ENCODE assay signal across 12 cellular contexts in genomic region chr9:134340475-134341186, GRCh38. TPM values are rescaled to one million over a fixed set of nuclear protein-coding genes. Genes with fewer than 3 reads are reported as not detected.
A peak's percentile ranks its signal among the peaks of the same experiment; 100 is the strongest.
DNase-seq lines count a peak whose midpoint lies in the region; ATAC-seq and TF ChIP-seq lines count a peak whose summit lies in the region.
"Had no signal": no experiment of that assay in that cellular context is flagged by ENCODE, and none has a peak within 500 bp of the region (broad histone marks: within the 10 kb centered on the region; RNA-seq: fewer than 3 reads in every experiment).

No MANE protein-coding gene starts in this region.

- no peak overlapping the region for H3K27ac Mint-ChIP-seq in CD14-positive monocyte
- no peak overlapping the region for H3K27ac Mint-ChIP-seq in activated T-cell treated with anti-CD3 and anti-CD28 coated beads, Interleukin-2, amount 50 U/mL, for 72 hours
- H3K27ac Mint-ChIP-seq: memory B cell had no signal

- WGBS in psoas muscle, 3 donors, result 41 to 55% (median 47%) methylated on average over 27 to 28 of the region's 28 CpGs

- H3K4me1 ChIP-seq in left ventricle myocardium inferior, result peaks cover 100% of the 10 kb centered on the region
- H3K4me1 ChIP-seq in psoas muscle, result peaks cover 94% of the 10 kb centered on the region

- H3K36me3 Mint-ChIP-seq in CD14-positive monocyte, result peaks cover 13 to 22% of the 10 kb centered on the region in 2 donors
- H3K36me3 Mint-ChIP-seq in activated T-cell treated with anti-CD3 and anti-CD28 coated beads, Interleukin-2, amount 50 U/mL, for 72 hours (ENCODE audit: insufficient read depth in 2 of 2), result no peaks in the 10 kb centered on the region
- H3K36me3 Mint-ChIP-seq: memory B cell had no signal

- peaks cover 32% of the 10 kb centered on the region for H3K4me1 Mint-ChIP-seq in CD14-positive monocyte
- peaks cover 10% of the 10 kb centered on the region for H3K4me1 Mint-ChIP-seq in activated T-cell treated with anti-CD3 and anti-CD28 coated beads, Interleukin-2, amount 50 U/mL, for 72 hours (ENCODE audit: low read depth)

- H3K27ac ChIP-seq in left ventricle myocardium inferior (replicated peaks) (peak overlapping the region; percentile 88), psoas muscle (peak overlapping the region; percentile 72)

- DNase-seq in CD14-positive monocyte (ENCODE audit: low spot score) (peak; percentile 65), UCSD-AML1 (lab: John Stamatoyannopoulos, UW; ENCODE audit: unreplicated experiment) (peak; percentile 71), left ventricle myocardium inferior (peak; percentile 67), psoas muscle (no peak), NCI-H2227 (lab: John Stamatoyannopoulos, UW; ENCODE audit: unreplicated experiment) (no peak), NCI-H146 treated with DMSO at 0.1 percent for 48 hours (lab: John Stamatoyannopoulos, UW; ENCODE audit: unreplicated experiment) (no peak)
- no peak for DNase-seq in activated T-cell treated with anti-CD3 and anti-CD28 coated beads, Interleukin-2, amount 50 U/mL, for 72 hours
- DNase-seq: foreskin fibroblast, NCI-H1092 treated with DMSO at 0.1 percent for 48 hours, NCI-H774 had no signal

- peak overlapping the region; percentile 51 to 68 for H3K4me3 Mint-ChIP-seq in CD14-positive monocyte
- H3K4me3 Mint-ChIP-seq in activated T-cell treated with anti-CD3 and anti-CD28 coated beads, Interleukin-2, amount 50 U/mL, for 72 hours, result no peak overlapping the region
- H3K4me3 Mint-ChIP-seq: memory B cell had no signal

- intact Hi-C loops in CD14-positive monocyte (cut with micrococcal nuclease) (loop anchor here (2.0 to 5.0 kb wide), 3 partner anchors 16 to 67 kb away; no protein-coding TSS in a partner anchor), left ventricle myocardium inferior (cut with micrococcal nuclease) (no loop called here), psoas muscle (cut with DNase I) (no loop called here)

- peaks cover 0 to 6% (median 2%) of the 10 kb centered on the region in 3 donors for H3K27me3 Mint-ChIP-seq in CD14-positive monocyte (ENCODE audit: low read depth in 3 of 3)
- no peaks in the 10 kb centered on the region for H3K27me3 Mint-ChIP-seq in activated T-cell treated with anti-CD3 and anti-CD28 coated beads, Interleukin-2, amount 50 U/mL, for 72 hours (ENCODE audit: low read depth)
- H3K27me3 Mint-ChIP-seq: memory B cell had no signal

- H3K9me3 ChIP-seq in left ventricle myocardium inferior (replicated peaks) (no peaks in the 10 kb centered on the region), psoas muscle (no peaks in the 10 kb centered on the region)

- ATAC-seq in psoas muscle (peak in 3 of 4 donors; percentile 9 to 33 (median 10)), GM21723 (IDR thresholded peaks at IDR 0.05; ENCODE audit: unreplicated experiment) (no peak)
- ATAC-seq in activated T-cell treated with anti-CD3 and anti-CD28 coated beads, Interleukin-2, amount 50 U/mL, for 72 hours (replicated peaks in 1 of 2), result no peak

- TF ChIP-seq CTCF in CD14-positive monocyte (IDR thresholded peaks at IDR 0.05), result no peak
- no peak for TF ChIP-seq CTCF in left ventricle myocardium inferior (IDR thresholded peaks at IDR 0.05; ENCODE audit: borderline replicate concordance)
- TF ChIP-seq CTCF in psoas muscle (IDR thresholded peaks at IDR 0.05), result no peak

- no peaks in the 10 kb centered on the region for H3K9me3 Mint-ChIP-seq in CD14-positive monocyte
- no peaks in the 10 kb centered on the region for H3K9me3 Mint-ChIP-seq in activated T-cell treated with anti-CD3 and anti-CD28 coated beads, Interleukin-2, amount 50 U/mL, for 72 hours
- H3K9me3 Mint-ChIP-seq: memory B cell had no signal

- H3K27me3 ChIP-seq in left ventricle myocardium inferior (ENCODE audit: low read depth), result no peaks in the 10 kb centered on the region
- no peaks in the 10 kb centered on the region for H3K27me3 ChIP-seq in psoas muscle (ENCODE audit: insufficient read depth in 3 of 3, low read length in 2 of 3)

- H3K36me3 ChIP-seq in left ventricle myocardium inferior, result no peaks in the 10 kb centered on the region
- H3K36me3 ChIP-seq in psoas muscle (ENCODE audit: insufficient read depth in 1 of 2, low read depth in 1 of 2), result no peaks in the 10 kb centered on the region

- peak overlapping the region; percentile 24 for H3K4me3 ChIP-seq in left ventricle myocardium inferior
- peak overlapping the region; percentile 18 for H3K4me3 ChIP-seq in psoas muscle

RNA-seq across cellular contexts. Expression of gene RXRA, which starts 14.4 kb away (rescaled TPM):
- polyA plus RNA-seq in CD14-positive monocyte (10 to 100 TPM; 15.8 to 23.2 TPM), psoas muscle (100 to 1,000 TPM in 1 of 3 donors, 10 to 100 TPM in 2; 37.7 to 156 (median 76.4) TPM)
- total RNA-seq in left ventricle myocardium inferior (57.1 TPM), psoas muscle (100 to 1,000 TPM in 3 of 4 donors, 10 to 100 TPM in 1; 84.3 to 192 (median 147) TPM)
- 10 to 100 TPM in 1 of 2 donors, 1 to 10 TPM in 1; 4.9 to 12.4 TPM for total RNA-seq in activated T-cell treated with anti-CD3 and anti-CD28 coated beads, Interleukin-2, amount 50 U/mL, for 72 hours

Comparison
In these comparisons a context has a peak if more than half of its experiments do, and no peak if none do; other contexts are left out.
1. DNase-seq: peak in CD14-positive monocyte (single experiment), UCSD-AML1 (single experiment) and left ventricle myocardium inferior (single experiment); none in psoas muscle (0 of 2), NCI-H2227 (single experiment), NCI-H146 treated with DMSO at 0.1 percent for 48 hours (single experiment) and activated T-cell treated with anti-CD3 and anti-CD28 coated beads, Interleukin-2, amount 50 U/mL, for 72 hours (0 of 2).
2. H3K4me3 Mint-ChIP-seq: peak in CD14-positive monocyte (2 of 2); none in activated T-cell treated with anti-CD3 and anti-CD28 coated beads, Interleukin-2, amount 50 U/mL, for 72 hours (0 of 2).
3. ATAC-seq: peak in psoas muscle (3 of 4); none in activated T-cell treated with anti-CD3 and anti-CD28 coated beads, Interleukin-2, amount 50 U/mL, for 72 hours (0 of 2) and GM21723 (single experiment).
4. intact Hi-C loops: an anchor here in CD14-positive monocyte (2.0 to 5.0 kb wide); none called in left ventricle myocardium inferior and psoas muscle.